ENCODE assay signal across 25 cellular contexts in genomic region chr5:178573216-178573615, GRCh38.
"Had no signal": no experiment of that assay in that cellular context is flagged by ENCODE, and none has a peak within 500 bp of the region (broad histone marks: within the 10 kb centered on the region; RNA-seq: fewer than 3 reads in every experiment).

No MANE protein-coding gene starts in this region.

- H3K9me3 ChIP-seq: lower lobe of right lung, pancreas, psoas muscle, right lobe of liver, thyroid gland, transverse colon, upper lobe of left lung, vagina had no signal

- H3K27ac ChIP-seq: lower lobe of right lung, pancreas, psoas muscle, right lobe of liver, thyroid gland, transverse colon, upper lobe of left lung, vagina had no signal

- H3K4me3 ChIP-seq: lower lobe of right lung, pancreas, psoas muscle, right lobe of liver, smooth muscle cell, thyroid gland, transverse colon, upper lobe of left lung, vagina had no signal

- H3K4me1 ChIP-seq: lower lobe of right lung, pancreas, psoas muscle, right lobe of liver, transverse colon, vagina had no signal

- DNase-seq: hypothalamus; immature natural killer cell; kidney; lower lobe of right lung; mammary epithelial cell; mesenchymal stem cell; naive thymus-derived CD8-positive, alpha-beta T cell; nucleus accumbens; pancreas; posterior cingulate gyrus; psoas muscle; right lobe of liver; stimulated activated CD4-positive, alpha-beta T cell treated with anti-CD3 and anti-CD28 coated beads, Interleukin-1b, Interleukin-23, amount 100 ng/mL, for 48 hours; stimulated activated CD4-positive, alpha-beta T cell treated with anti-CD3 and anti-CD28 coated beads, Interleukin-2, amount 100 ng/mL, for 48 hours; stimulated activated CD4-positive, alpha-beta T cell treated with anti-CD3 and anti-CD28 coated beads, Interleukin-4, amount 100 ng/mL, for 4 hours; stimulated activated CD8-positive, alpha-beta memory T cell treated with anti-CD3 and anti-CD28 coated beads, Interleukin-4, amount 100 ng/mL, for 48 hours; stimulated activated naive CD4-positive, alpha-beta T cell treated with Interleukin-2 at 50 U/mL for 16 hours; stimulated activated naive CD8-positive, alpha-beta T cell treated with anti-CD3 and anti-CD28 coated beads, Interleukin-15, amount 100 ng/mL, for 72 hours; substantia nigra; thyroid gland; transverse colon; upper lobe of left lung had no signal

- H3K4me2 ChIP-seq: smooth muscle cell had no signal

- ATAC-seq: lower lobe of right lung; naive thymus-derived CD8-positive, alpha-beta T cell; pancreas; psoas muscle; right lobe of liver; stimulated activated memory B cell treated with anti-CD40 and anti-IgM and Interleukin-4, amounts not matched to agents 10 μg/mL and 1 μg/mL and 100 μg/mL, for 72 hours; stimulated activated naive CD8-positive, alpha-beta T cell treated with anti-CD3 and anti-CD28 coated beads, Interleukin-15, amount 100 ng/mL, for 72 hours had no signal

- H3K27me3 ChIP-seq: right lobe of liver, thyroid gland, vagina had no signal

- H3K36me3 ChIP-seq: lower lobe of right lung, pancreas, right lobe of liver, thyroid gland, transverse colon, upper lobe of left lung, vagina had no signal
